8 cellular contexts compared by ENCODE assay signal in genomic region chr15:43792761-43793493, GRCh38. TPM values are rescaled to one million over a fixed set of nuclear protein-coding genes. Genes with fewer than 3 reads are reported as not detected.
A peak's percentile ranks its signal among the peaks of the same experiment; 100 is the strongest.
DNase-seq lines count a peak whose midpoint lies in the region; ATAC-seq and TF ChIP-seq lines count a peak whose summit lies in the region.

No MANE protein-coding gene starts in this region.

- H2BK5ac ChIP-seq in IMR-90 (ENCODE audit: low read depth, low read length, poor library complexity, severe bottlenecking) = peak overlapping the region; percentile 82

- no peak overlapping the region for H2BK20ac ChIP-seq in IMR-90 (ENCODE audit: low read depth, low read length)

- H2BK120ac ChIP-seq in IMR-90 (ENCODE audit: low read depth, low read length) = peak overlapping the region; percentile 66

- H3K9ac ChIP-seq in IMR-90 (ENCODE audit: low read depth, low read length) (peak overlapping the region; percentile 97), parathyroid adenoma (peak overlapping the region; percentile 87)

- TF ChIP-seq CTCF in IMR-90 (conservative IDR thresholded peaks at IDR 0.05; ENCODE audit: low read depth, low read length) = peak; percentile 22; the same call in 1 of the 2 replicates
- peak in 1 of 4 experiments; percentile 27 for TF ChIP-seq CTCF in gastroesophageal sphincter (IDR thresholded peaks at IDR 0.05)
- no peak for TF ChIP-seq CTCF in parathyroid adenoma (IDR thresholded peaks at IDR 0.05)

- peak overlapping the region; percentile 81 for H4K5ac ChIP-seq in IMR-90 (ENCODE audit: low read depth, low read length)

- H3K9me3 ChIP-seq in IMR-90 (ENCODE audit: control insufficient read depth, insufficient read depth, low read length) (no peaks in the 10 kb centered on the region), gastroesophageal sphincter (no peaks in the 10 kb centered on the region), parathyroid adenoma (ENCODE audit: control insufficient read depth, low read length) (no peaks in the 10 kb centered on the region)

- no TSS peak for BruUV-seq in IMR-90 (replicated peaks; lab: Mats Ljungman, UMichigan)

- H3K4me1 ChIP-seq in IMR-90 (ENCODE audit: control insufficient read depth, insufficient read depth, low read length) = peaks cover 21% of the 10 kb centered on the region
- H3K4me1 ChIP-seq in gastroesophageal sphincter = peaks cover 5 to 54% (median 19%) of the 10 kb centered on the region in 3 donors
- H3K4me1 ChIP-seq in parathyroid adenoma = no peaks in the 10 kb centered on the region

- intact Hi-C loops in IMR-90 (cut with micrococcal nuclease) = no loop called here

- in situ Hi-C loops in IMR-90 (cut with MboI; ENCODE audit: low sequenced_read_pairs) = no loop called here

- H3K79me1 ChIP-seq in IMR-90 (ENCODE audit: low read depth in 1 of 2, low read length in 2 of 2) = peaks cover 31 to 54% of the 10 kb centered on the region in 2 experiments

- H2AK5ac ChIP-seq in IMR-90 (ENCODE audit: low read depth, low read length) = peak overlapping the region; percentile 97

- H3K14ac ChIP-seq in IMR-90 (replicated peaks; ENCODE audit: low read depth, low read length) = peak overlapping the region; percentile 99

- DNase-seq in CD1c-positive myeloid dendritic cell (ENCODE audit: extremely low spot score) = peak; percentile 83
- peak; percentile 34 for DNase-seq in IMR-90
- peak; percentile 7 for DNase-seq in activated T-helper 1 cell treated with Interleukin-2 at 50 U/mL for 16 hours (ENCODE audit: low read depth)
- DNase-seq in NCI-H524 (lab: John Stamatoyannopoulos, UW) = no peak
- no peak for DNase-seq in dedifferentiated amniotic fluid mesenchymal stem cell (ENCODE audit: extremely low spot score)

- H3K4ac ChIP-seq in IMR-90 (ENCODE audit: low read depth, low read length) = peak overlapping the region; percentile 99

- H3K79me2 ChIP-seq in parathyroid adenoma = peaks cover 10% of the 10 kb centered on the region

- TF ChIP-seq EP300 in gastroesophageal sphincter (IDR thresholded peaks at IDR 0.05) = no peak

- H3K9me1 ChIP-seq in IMR-90 (ENCODE audit: insufficient read depth, low read length) = peaks cover 33% of the 10 kb centered on the region

- peak overlapping the region; percentile 71 for H3K4me3 ChIP-seq in IMR-90 (ENCODE audit: insufficient read depth, low read depth, low read length)
- H3K4me3 ChIP-seq in gastroesophageal sphincter = peak overlapping the region; percentile 72 to 97
- peak overlapping the region; percentile 99 for H3K4me3 ChIP-seq in parathyroid adenoma (ENCODE audit: low read depth, low read length)

- peak overlapping the region; percentile 82 for H3K4me2 ChIP-seq in IMR-90 (ENCODE audit: low read depth, low read length)
- peak overlapping the region; percentile 98 for H3K4me2 ChIP-seq in parathyroid adenoma (ENCODE audit: low read length)

- POLR2A ChIA-PET in IMR-90 (lab: Charles Lee; ENCODE audit: unreplicated experiment) = interaction anchor here (0.5 kb wide), 1 partner anchor 48 kb away, joined by 10 read pairs; no protein-coding TSS in a partner anchor

- peak overlapping the region; percentile 95 for H3K56ac ChIP-seq in IMR-90 (ENCODE audit: extremely low read depth, insufficient read depth, low read length)

- TF ChIP-seq RAD21 in IMR-90 (IDR thresholded peaks at IDR 0.05; ENCODE audit: low read length) = no peak

- CTCF ChIA-PET in IMR-90 (lab: Yijun Ruan, JAX) = interaction anchor here (1.0 kb wide), 1 partner anchor 16 kb away, joined by 3 read pairs; the partner anchor contains the start of gene ELL3

- H4K20me1 ChIP-seq in IMR-90 (ENCODE audit: insufficient read depth, low read length) = peaks cover 47% of the 10 kb centered on the region

- peak overlapping the region; percentile 24; the same call in 1 of the 3 replicates for H2BK15ac ChIP-seq in IMR-90 (ENCODE audit: low read depth, low read length)

- peak overlapping the region; percentile 100 for H2AK9ac ChIP-seq in IMR-90 (replicated peaks; ENCODE audit: low read depth, low read length, poor library complexity)

- peak overlapping the region; percentile 86 to 98 for H4K8ac ChIP-seq in IMR-90 (ENCODE audit: low read depth in 2 of 2, low read length in 2 of 2)

- ATAC-seq in IMR-90 (ENCODE audit: low read depth) (peak; percentile 0), gastroesophageal sphincter (no peak), GM19463 (IDR thresholded peaks at IDR 0.05; ENCODE audit: unreplicated experiment) (no peak)

- 0% methylated on average over 3 of the region's 33 CpGs; no CpG with 5 or more reads in 1 of the 2 experiments for WGBS in IMR-90 (ENCODE audit: extremely low coverage in 2 of 2, insufficient read length in 1 of 2), 2 experiments
- WGBS in gastroesophageal sphincter (ENCODE audit: low coverage in 1 of 2), 2 donors = 0 to 2% methylated on average over 6 to 15 of the region's 33 CpGs

- H3K27me3 ChIP-seq in IMR-90 (ENCODE audit: control insufficient read depth, insufficient read depth, low read length) = no peaks in the 10 kb centered on the region
- H3K27me3 ChIP-seq in gastroesophageal sphincter = no peaks in the 10 kb centered on the region
- no peaks in the 10 kb centered on the region for H3K27me3 ChIP-seq in parathyroid adenoma (ENCODE audit: control insufficient read depth, insufficient read depth, low read length)

- H3K23ac ChIP-seq in IMR-90 (ENCODE audit: low read depth, low read length) = peak overlapping the region; percentile 97

- peak overlapping the region; percentile 69; the same call in 1 of the 2 replicates for H3K18ac ChIP-seq in IMR-90 (ENCODE audit: low read depth, low read length)

- H3K27ac ChIP-seq in IMR-90 (ENCODE audit: insufficient read depth, low read length) (peak overlapping the region; percentile 95), gastroesophageal sphincter (peak overlapping the region; percentile 94 to 99 (median 98)), parathyroid adenoma (peak overlapping the region; percentile 93)

- TF ChIP-seq POLR2A in IMR-90 (IDR thresholded peaks at IDR 0.05; ENCODE audit: low read depth, low read length) = no peak; the same call in 1 of the 2 replicates
- TF ChIP-seq POLR2A in gastroesophageal sphincter (IDR thresholded peaks at IDR 0.05) = no peak

- dilution Hi-C loops in IMR-90 (cut with HindIII; ENCODE audit: low sequenced_read_pairs, unreplicated experiment) = no loop called here

- H3K36me3 ChIP-seq in IMR-90 (ENCODE audit: control insufficient read depth, insufficient read depth, low read length) (peaks cover 37% of the 10 kb centered on the region), gastroesophageal sphincter (peaks cover 0 to 44% of the 10 kb centered on the region in 2 donors), parathyroid adenoma (ENCODE audit: control insufficient read depth, insufficient read depth, low read length) (no peaks in the 10 kb centered on the region)

- H2AFZ ChIP-seq in IMR-90 (replicated peaks; ENCODE audit: low read length, poor library complexity) (peak overlapping the region; percentile 92), parathyroid adenoma (peak overlapping the region; percentile 86)

- H4K91ac ChIP-seq in IMR-90 (ENCODE audit: insufficient read depth, low read depth, low read length) = peak overlapping the region; percentile 98

TF ChIP-seq in IMR-90, 13 proteins besides CTCF, POLR2A, EP300 and RAD21 (continues in another document):
- TF ChIP-seq SMC3 (IDR thresholded peaks at IDR 0.05; ENCODE audit: low read depth, low read length) = no peak
- TF ChIP-seq RCOR1 (IDR thresholded peaks at IDR 0.05; ENCODE audit: insufficient replicate concordance, low read length) = no peak
- TF ChIP-seq CHD1 (IDR thresholded peaks at IDR 0.05; ENCODE audit: low read depth, low read length) = no peak
- TF ChIP-seq BHLHE40 (IDR thresholded peaks at IDR 0.05; ENCODE audit: low read depth, low read length) = no peak
- no peak for TF ChIP-seq ELK1 (IDR thresholded peaks at IDR 0.05; ENCODE audit: borderline replicate concordance, low read depth, low read length)
- TF ChIP-seq MXI1 (IDR thresholded peaks at IDR 0.05; ENCODE audit: borderline replicate concordance, low read depth, low read length) = no peak
- TF ChIP-seq RFX5 (IDR thresholded peaks at IDR 0.05; ENCODE audit: low read depth, low read length) = no peak

RNA-seq across cellular contexts. Expression of gene SERF2, which starts 0.8 kb away (rescaled TPM):
- 157 and 526 TPM in 2 replicates for total RNA-seq in IMR-90 (2012; rRNA removed)
- 2,187 and 2,655 TPM in 2 replicates for polyA plus RNA-seq in IMR-90 (2012; rRNA removed)
- polyA plus RNA-seq in IMR-90 (2012; cell fraction: cytosol; rRNA removed) = 2,134 and 2,630 TPM in 2 replicates
- 589 and 688 TPM in 2 replicates for polyA plus RNA-seq in IMR-90 (2012; cell fraction: nucleus; rRNA removed; ENCODE audit: low replicate concordance)
- total RNA-seq in gastroesophageal sphincter = 100 to 1,000 TPM; 518 to 789 (median 702) TPM

RNA-seq across cellular contexts. Expression of gene SERINC4, which starts 7.1 kb away (rescaled TPM):
- total RNA-seq in IMR-90 (2012; rRNA removed) (under 0.01 TPM in 1 of 2 replicates, not detected in the other), gastroesophageal sphincter (under 1 TPM in 1 of 4 donors, not detected in 3; 0.39 TPM)
- 0.09 TPM in 1 of 2 replicates, not detected in the other for polyA plus RNA-seq in IMR-90 (2012; rRNA removed)
- polyA plus RNA-seq in IMR-90 (2012; cell fraction: cytosol; rRNA removed) = 0.03 TPM in 1 of 2 replicates, not detected in the other
- polyA plus RNA-seq in IMR-90 (2012; cell fraction: nucleus; rRNA removed; ENCODE audit: low replicate concordance) = 0.08 and 0.14 TPM in 2 replicates

RNA-seq across cellular contexts. Expression of gene HYPK, which starts 7.5 kb away (rescaled TPM):
- 1.4 and 5.3 TPM in 2 replicates for total RNA-seq in IMR-90 (2012; rRNA removed)
- polyA plus RNA-seq in IMR-90 (2012; rRNA removed) = 7.2 and 9.1 TPM in 2 replicates
- 0.37 and 2.3 TPM in 2 replicates for polyA plus RNA-seq in IMR-90 (2012; cell fraction: cytosol; rRNA removed)
- polyA plus RNA-seq in IMR-90 (2012; cell fraction: nucleus; rRNA removed; ENCODE audit: low replicate concordance) = 10.1 and 29.6 TPM in 2 replicates
- total RNA-seq in gastroesophageal sphincter = 1 to 10 TPM; 3.7 to 8.4 (median 7.7) TPM

RNA-seq across cellular contexts. Expression of gene ELL3, which starts 16.2 kb away (rescaled TPM):
- total RNA-seq in IMR-90 (2012; rRNA removed) = 1.6 and 1.7 TPM in 2 replicates
- polyA plus RNA-seq in IMR-90 (2012; rRNA removed) = 1.2 and 1.3 TPM in 2 replicates
- polyA plus RNA-seq in IMR-90 (2012; cell fraction: cytosol; rRNA removed) = 0.16 and 1.0 TPM in 2 replicates
- 4.6 and 5.7 TPM in 2 replicates for polyA plus RNA-seq in IMR-90 (2012; cell fraction: nucleus; rRNA removed; ENCODE audit: low replicate concordance)
- 1 to 10 TPM; 5.1 to 6.6 (median 5.8) TPM for total RNA-seq in gastroesophageal sphincter

RNA-seq across cellular contexts. Expression of gene MFAP1, which starts 31.6 kb away (rescaled TPM):
- 28.5 and 32.2 TPM in 2 replicates for total RNA-seq in IMR-90 (2012; rRNA removed)
- polyA plus RNA-seq in IMR-90 (2012; rRNA removed) = 20.8 and 21.6 TPM in 2 replicates
- 5.7 and 6.3 TPM in 2 replicates for polyA plus RNA-seq in IMR-90 (2012; cell fraction: cytosol; rRNA removed)
- polyA plus RNA-seq in IMR-90 (2012; cell fraction: nucleus; rRNA removed; ENCODE audit: low replicate concordance) = 1.6 and 10.0 TPM in 2 replicates
- 10 to 100 TPM; 16.5 to 27.2 (median 19.7) TPM for total RNA-seq in gastroesophageal sphincter

Comparison
In these comparisons a context has a peak if more than half of its experiments do, and no peak if none do; other contexts are left out.
1. DNase-seq: peak in CD1c-positive myeloid dendritic cell (single experiment), IMR-90 (single experiment) and activated T-helper 1 cell treated with Interleukin-2 at 50 U/mL for 16 hours (single experiment); none in NCI-H524 (0 of 2) and dedifferentiated amniotic fluid mesenchymal stem cell (single experiment).
2. Peak in every context shown above with its lines, with median percentiles within 50 percentile points of each other: H3K27ac ChIP-seq and H3K4me3 ChIP-seq.